ENCODE assay signal across 1 cellular context in the genomic region with DNA sequence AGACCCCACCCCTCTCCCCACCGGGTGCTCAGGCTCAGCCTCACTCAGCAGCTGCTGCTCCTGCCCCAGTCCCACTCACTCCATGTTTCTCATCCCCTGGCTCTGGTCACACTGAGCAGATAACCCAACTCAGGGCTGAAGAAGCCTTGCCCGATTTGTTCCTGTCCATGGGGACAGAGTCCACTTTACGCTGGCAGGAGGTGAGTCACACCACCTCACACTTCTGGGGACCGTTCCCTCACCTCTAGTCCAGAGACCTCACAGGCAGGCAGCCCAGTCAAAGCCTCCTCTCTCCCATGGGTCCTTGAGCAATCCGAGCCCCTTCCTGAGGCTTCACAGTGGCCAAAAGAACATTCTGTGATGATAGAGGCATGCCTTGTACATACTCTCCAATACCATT.
A peak's percentile ranks its signal among the peaks of the same experiment; 100 is the strongest.
TF ChIP-seq lines count a peak whose summit lies in the region.

No MANE protein-coding gene starts in this region.

TF ChIP-seq in HepG2, 621 proteins besides CTCF, POLR2A, EP300 and RAD21 (continued from another document and continues in another):
- TF ChIP-seq, protein P1, sequence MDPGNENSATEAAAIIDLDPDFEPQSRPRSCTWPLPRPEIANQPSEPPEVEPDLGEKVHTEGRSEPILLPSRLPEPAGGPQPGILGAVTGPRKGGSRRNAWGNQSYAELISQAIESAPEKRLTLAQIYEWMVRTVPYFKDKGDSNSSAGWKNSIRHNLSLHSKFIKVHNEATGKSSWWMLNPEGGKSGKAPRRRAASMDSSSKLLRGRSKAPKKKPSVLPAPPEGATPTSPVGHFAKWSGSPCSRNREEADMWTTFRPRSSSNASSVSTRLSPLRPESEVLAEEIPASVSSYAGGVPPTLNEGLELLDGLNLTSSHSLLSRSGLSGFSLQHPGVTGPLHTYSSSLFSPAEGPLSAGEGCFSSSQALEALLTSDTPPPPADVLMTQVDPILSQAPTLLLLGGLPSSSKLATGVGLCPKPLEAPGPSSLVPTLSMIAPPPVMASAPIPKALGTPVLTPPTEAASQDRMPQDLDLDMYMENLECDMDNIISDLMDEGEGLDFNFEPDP (CRISPR knock-in tag; conservative IDR thresholded peaks at IDR 0.05): no peak
- TF ChIP-seq, protein P2, sequence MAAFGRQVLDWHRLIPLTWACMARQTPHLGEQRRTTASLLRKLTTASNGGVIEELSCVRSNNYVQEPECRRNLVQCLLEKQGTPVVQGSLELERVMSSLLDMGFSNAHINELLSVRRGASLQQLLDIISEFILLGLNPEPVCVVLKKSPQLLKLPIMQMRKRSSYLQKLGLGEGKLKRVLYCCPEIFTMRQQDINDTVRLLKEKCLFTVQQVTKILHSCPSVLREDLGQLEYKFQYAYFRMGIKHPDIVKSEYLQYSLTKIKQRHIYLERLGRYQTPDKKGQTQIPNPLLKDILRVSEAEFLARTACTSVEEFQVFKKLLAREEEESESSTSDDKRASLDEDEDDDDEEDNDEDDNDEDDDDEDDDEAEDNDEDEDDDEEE (CRISPR knock-in tag; IDR thresholded peaks at IDR 0.05): no peak
- TF ChIP-seq ZMAT3 (CRISPR knock-in tag; conservative IDR thresholded peaks at IDR 0.05): 0 out of 2 replicates have a peak, but pooled peaks have one; percentile 17
- peak; percentile 85 for TF ChIP-seq TBX3 (IDR thresholded peaks at IDR 0.05; ENCODE audit: borderline replicate concordance)
- no peak for TF ChIP-seq ZNF207 (IDR thresholded peaks at IDR 0.05; ENCODE audit: borderline replicate concordance)
- TF ChIP-seq, protein P3, sequence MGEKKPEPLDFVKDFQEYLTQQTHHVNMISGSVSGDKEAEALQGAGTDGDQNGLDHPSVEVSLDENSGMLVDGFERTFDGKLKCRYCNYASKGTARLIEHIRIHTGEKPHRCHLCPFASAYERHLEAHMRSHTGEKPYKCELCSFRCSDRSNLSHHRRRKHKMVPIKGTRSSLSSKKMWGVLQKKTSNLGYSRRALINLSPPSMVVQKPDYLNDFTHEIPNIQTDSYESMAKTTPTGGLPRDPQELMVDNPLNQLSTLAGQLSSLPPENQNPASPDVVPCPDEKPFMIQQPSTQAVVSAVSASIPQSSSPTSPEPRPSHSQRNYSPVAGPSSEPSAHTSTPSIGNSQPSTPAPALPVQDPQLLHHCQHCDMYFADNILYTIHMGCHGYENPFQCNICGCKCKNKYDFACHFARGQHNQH (CRISPR knock-in tag; IDR thresholded peaks at IDR 0.05): peak; percentile 66; the same call in 1 of the 2 replicates
- no peak for TF ChIP-seq CHD2 (IDR thresholded peaks at IDR 0.05; ENCODE audit: low read depth, low read length)
- no peak for TF ChIP-seq FLYWCH1 (CRISPR knock-in tag; IDR thresholded peaks at IDR 0.05)
- peak; percentile 69; the same call in 1 of the 2 replicates for TF ChIP-seq HNF4G (IDR thresholded peaks at IDR 0.05; ENCODE audit: borderline replicate concordance, low read depth, low read length)
- TF ChIP-seq HNF4G (CRISPR knock-in tag; IDR thresholded peaks at IDR 0.05; ENCODE audit: borderline replicate concordance, low read depth): peak; percentile 78; the same call in 1 of the 2 replicates
- no peak for TF ChIP-seq NCOA1 (CRISPR knock-in tag; IDR thresholded peaks at IDR 0.05)
- TF ChIP-seq, protein P4, sequence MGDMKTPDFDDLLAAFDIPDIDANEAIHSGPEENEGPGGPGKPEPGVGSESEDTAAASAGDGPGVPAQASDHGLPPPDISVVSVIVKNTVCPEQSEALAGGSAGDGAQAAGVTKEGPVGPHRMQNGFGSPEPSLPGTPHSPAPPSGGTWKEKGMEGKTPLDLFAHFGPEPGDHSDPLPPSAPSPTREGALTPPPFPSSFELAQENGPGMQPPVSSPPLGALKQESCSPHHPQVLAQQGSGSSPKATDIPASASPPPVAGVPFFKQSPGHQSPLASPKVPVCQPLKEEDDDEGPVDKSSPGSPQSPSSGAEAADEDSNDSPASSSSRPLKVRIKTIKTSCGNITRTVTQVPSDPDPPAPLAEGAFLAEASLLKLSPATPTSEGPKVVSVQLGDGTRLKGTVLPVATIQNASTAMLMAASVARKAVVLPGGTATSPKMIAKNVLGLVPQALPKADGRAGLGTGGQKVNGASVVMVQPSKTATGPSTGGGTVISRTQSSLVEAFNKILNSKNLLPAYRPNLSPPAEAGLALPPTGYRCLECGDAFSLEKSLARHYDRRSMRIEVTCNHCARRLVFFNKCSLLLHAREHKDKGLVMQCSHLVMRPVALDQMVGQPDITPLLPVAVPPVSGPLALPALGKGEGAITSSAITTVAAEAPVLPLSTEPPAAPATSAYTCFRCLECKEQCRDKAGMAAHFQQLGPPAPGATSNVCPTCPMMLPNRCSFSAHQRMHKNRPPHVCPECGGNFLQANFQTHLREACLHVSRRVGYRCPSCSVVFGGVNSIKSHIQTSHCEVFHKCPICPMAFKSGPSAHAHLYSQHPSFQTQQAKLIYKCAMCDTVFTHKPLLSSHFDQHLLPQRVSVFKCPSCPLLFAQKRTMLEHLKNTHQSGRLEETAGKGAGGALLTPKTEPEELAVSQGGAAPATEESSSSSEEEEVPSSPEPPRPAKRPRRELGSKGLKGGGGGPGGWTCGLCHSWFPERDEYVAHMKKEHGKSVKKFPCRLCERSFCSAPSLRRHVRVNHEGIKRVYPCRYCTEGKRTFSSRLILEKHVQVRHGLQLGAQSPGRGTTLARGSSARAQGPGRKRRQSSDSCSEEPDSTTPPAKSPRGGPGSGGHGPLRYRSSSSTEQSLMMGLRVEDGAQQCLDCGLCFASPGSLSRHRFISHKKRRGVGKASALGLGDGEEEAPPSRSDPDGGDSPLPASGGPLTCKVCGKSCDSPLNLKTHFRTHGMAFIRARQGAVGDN (CRISPR knock-in tag; IDR thresholded peaks at IDR 0.05): peak; percentile 82
- no peak for TF ChIP-seq ZFP82 (CRISPR knock-in tag; IDR thresholded peaks at IDR 0.05; ENCODE audit: borderline replicate concordance)
- TF ChIP-seq ZNF598 (CRISPR knock-in tag; IDR thresholded peaks at IDR 0.05; ENCODE audit: borderline replicate concordance): no peak
- no peak for TF ChIP-seq CBFB (CRISPR knock-in tag; IDR thresholded peaks at IDR 0.05)
- no peak for TF ChIP-seq ZNF660 (CRISPR knock-in tag; IDR thresholded peaks at IDR 0.05; ENCODE audit: borderline replicate concordance, low read depth)
- TF ChIP-seq, protein P5, sequence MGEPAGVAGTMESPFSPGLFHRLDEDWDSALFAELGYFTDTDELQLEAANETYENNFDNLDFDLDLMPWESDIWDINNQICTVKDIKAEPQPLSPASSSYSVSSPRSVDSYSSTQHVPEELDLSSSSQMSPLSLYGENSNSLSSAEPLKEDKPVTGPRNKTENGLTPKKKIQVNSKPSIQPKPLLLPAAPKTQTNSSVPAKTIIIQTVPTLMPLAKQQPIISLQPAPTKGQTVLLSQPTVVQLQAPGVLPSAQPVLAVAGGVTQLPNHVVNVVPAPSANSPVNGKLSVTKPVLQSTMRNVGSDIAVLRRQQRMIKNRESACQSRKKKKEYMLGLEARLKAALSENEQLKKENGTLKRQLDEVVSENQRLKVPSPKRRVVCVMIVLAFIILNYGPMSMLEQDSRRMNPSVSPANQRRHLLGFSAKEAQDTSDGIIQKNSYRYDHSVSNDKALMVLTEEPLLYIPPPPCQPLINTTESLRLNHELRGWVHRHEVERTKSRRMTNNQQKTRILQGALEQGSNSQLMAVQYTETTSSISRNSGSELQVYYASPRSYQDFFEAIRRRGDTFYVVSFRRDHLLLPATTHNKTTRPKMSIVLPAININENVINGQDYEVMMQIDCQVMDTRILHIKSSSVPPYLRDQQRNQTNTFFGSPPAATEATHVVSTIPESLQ (CRISPR knock-in tag; conservative IDR thresholded peaks at IDR 0.05): no peak
- TF ChIP-seq, protein P6, sequence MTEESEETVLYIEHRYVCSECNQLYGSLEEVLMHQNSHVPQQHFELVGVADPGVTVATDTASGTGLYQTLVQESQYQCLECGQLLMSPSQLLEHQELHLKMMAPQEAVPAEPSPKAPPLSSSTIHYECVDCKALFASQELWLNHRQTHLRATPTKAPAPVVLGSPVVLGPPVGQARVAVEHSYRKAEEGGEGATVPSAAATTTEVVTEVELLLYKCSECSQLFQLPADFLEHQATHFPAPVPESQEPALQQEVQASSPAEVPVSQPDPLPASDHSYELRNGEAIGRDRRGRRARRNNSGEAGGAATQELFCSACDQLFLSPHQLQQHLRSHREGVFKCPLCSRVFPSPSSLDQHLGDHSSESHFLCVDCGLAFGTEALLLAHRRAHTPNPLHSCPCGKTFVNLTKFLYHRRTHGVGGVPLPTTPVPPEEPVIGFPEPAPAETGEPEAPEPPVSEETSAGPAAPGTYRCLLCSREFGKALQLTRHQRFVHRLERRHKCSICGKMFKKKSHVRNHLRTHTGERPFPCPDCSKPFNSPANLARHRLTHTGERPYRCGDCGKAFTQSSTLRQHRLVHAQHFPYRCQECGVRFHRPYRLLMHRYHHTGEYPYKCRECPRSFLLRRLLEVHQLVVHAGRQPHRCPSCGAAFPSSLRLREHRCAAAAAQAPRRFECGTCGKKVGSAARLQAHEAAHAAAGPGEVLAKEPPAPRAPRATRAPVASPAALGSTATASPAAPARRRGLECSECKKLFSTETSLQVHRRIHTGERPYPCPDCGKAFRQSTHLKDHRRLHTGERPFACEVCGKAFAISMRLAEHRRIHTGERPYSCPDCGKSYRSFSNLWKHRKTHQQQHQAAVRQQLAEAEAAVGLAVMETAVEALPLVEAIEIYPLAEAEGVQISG (CRISPR knock-in tag; IDR thresholded peaks at IDR 0.05): peak; percentile 71
- TF ChIP-seq ESRRA (CRISPR knock-in tag; IDR thresholded peaks at IDR 0.05; ENCODE audit: low read depth): 0 out of 2 replicates have a peak, but pooled peaks have one; percentile 35
- TF ChIP-seq BHLHE40 (IDR thresholded peaks at IDR 0.05; ENCODE audit: low read length): peak; percentile 66
- TF ChIP-seq, protein P7, sequence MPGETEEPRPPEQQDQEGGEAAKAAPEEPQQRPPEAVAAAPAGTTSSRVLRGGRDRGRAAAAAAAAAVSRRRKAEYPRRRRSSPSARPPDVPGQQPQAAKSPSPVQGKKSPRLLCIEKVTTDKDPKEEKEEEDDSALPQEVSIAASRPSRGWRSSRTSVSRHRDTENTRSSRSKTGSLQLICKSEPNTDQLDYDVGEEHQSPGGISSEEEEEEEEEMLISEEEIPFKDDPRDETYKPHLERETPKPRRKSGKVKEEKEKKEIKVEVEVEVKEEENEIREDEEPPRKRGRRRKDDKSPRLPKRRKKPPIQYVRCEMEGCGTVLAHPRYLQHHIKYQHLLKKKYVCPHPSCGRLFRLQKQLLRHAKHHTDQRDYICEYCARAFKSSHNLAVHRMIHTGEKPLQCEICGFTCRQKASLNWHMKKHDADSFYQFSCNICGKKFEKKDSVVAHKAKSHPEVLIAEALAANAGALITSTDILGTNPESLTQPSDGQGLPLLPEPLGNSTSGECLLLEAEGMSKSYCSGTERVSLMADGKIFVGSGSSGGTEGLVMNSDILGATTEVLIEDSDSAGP (CRISPR knock-in tag; IDR thresholded peaks at IDR 0.05; ENCODE audit: borderline replicate concordance): peak; percentile 50; the same call in 1 of the 2 replicates
- peak; percentile 85 for TF ChIP-seq MED1 (CRISPR knock-in tag; IDR thresholded peaks at IDR 0.05)
- TF ChIP-seq, protein P8, sequence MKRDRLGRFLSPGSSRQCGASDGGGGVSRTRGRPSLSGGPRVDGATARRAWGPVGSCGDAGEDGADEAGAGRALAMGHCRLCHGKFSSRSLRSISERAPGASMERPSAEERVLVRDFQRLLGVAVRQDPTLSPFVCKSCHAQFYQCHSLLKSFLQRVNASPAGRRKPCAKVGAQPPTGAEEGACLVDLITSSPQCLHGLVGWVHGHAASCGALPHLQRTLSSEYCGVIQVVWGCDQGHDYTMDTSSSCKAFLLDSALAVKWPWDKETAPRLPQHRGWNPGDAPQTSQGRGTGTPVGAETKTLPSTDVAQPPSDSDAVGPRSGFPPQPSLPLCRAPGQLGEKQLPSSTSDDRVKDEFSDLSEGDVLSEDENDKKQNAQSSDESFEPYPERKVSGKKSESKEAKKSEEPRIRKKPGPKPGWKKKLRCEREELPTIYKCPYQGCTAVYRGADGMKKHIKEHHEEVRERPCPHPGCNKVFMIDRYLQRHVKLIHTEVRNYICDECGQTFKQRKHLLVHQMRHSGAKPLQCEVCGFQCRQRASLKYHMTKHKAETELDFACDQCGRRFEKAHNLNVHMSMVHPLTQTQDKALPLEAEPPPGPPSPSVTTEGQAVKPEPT (CRISPR knock-in tag; IDR thresholded peaks at IDR 0.05; ENCODE audit: low read depth): no peak
- TF ChIP-seq, protein P9, sequence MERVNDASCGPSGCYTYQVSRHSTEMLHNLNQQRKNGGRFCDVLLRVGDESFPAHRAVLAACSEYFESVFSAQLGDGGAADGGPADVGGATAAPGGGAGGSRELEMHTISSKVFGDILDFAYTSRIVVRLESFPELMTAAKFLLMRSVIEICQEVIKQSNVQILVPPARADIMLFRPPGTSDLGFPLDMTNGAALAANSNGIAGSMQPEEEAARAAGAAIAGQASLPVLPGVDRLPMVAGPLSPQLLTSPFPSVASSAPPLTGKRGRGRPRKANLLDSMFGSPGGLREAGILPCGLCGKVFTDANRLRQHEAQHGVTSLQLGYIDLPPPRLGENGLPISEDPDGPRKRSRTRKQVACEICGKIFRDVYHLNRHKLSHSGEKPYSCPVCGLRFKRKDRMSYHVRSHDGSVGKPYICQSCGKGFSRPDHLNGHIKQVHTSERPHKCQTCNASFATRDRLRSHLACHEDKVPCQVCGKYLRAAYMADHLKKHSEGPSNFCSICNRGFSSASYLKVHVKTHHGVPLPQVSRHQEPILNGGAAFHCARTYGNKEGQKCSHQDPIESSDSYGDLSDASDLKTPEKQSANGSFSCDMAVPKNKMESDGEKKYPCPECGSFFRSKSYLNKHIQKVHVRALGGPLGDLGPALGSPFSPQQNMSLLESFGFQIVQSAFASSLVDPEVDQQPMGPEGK (CRISPR knock-in tag; IDR thresholded peaks at IDR 0.05): 0 out of 2 replicates have a peak, but pooled peaks have one; percentile 28
- peak; percentile 71 for TF ChIP-seq MTA1 (CRISPR knock-in tag; IDR thresholded peaks at IDR 0.05; ENCODE audit: borderline replicate concordance)
- TF ChIP-seq ZNF563 (CRISPR knock-in tag; IDR thresholded peaks at IDR 0.05): no peak
- TF ChIP-seq NRL (CRISPR knock-in tag; IDR thresholded peaks at IDR 0.05; ENCODE audit: borderline replicate concordance): peak; percentile 84
- no peak for TF ChIP-seq ZNF3 (CRISPR knock-in tag; IDR thresholded peaks at IDR 0.05)
- TF ChIP-seq ZNF720 (CRISPR knock-in tag; IDR thresholded peaks at IDR 0.05): no peak
- no peak for TF ChIP-seq ZFAT (CRISPR knock-in tag; conservative IDR thresholded peaks at IDR 0.05)
- TF ChIP-seq SMAD3 (CRISPR knock-in tag; IDR thresholded peaks at IDR 0.05): no peak
- TF ChIP-seq JARID2 (CRISPR knock-in tag; IDR thresholded peaks at IDR 0.05; ENCODE audit: insufficient replicate concordance): no peak
- TF ChIP-seq, protein P10, sequence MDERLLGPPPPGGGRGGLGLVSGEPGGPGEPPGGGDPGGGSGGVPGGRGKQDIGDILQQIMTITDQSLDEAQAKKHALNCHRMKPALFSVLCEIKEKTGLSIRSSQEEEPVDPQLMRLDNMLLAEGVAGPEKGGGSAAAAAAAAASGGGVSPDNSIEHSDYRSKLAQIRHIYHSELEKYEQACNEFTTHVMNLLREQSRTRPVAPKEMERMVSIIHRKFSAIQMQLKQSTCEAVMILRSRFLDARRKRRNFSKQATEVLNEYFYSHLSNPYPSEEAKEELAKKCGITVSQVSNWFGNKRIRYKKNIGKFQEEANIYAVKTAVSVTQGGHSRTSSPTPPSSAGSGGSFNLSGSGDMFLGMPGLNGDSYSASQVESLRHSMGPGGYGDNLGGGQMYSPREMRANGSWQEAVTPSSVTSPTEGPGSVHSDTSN (CRISPR knock-in tag; IDR thresholded peaks at IDR 0.05): no peak
- TF ChIP-seq ZNF7 (CRISPR knock-in tag; IDR thresholded peaks at IDR 0.05): no peak
- TF ChIP-seq, protein P11, sequence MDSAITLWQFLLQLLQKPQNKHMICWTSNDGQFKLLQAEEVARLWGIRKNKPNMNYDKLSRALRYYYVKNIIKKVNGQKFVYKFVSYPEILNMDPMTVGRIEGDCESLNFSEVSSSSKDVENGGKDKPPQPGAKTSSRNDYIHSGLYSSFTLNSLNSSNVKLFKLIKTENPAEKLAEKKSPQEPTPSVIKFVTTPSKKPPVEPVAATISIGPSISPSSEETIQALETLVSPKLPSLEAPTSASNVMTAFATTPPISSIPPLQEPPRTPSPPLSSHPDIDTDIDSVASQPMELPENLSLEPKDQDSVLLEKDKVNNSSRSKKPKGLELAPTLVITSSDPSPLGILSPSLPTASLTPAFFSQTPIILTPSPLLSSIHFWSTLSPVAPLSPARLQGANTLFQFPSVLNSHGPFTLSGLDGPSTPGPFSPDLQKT (CRISPR knock-in tag; IDR thresholded peaks at IDR 0.05; ENCODE audit: borderline replicate concordance): no peak
